Comparison of ENCODE assay signal across 11 cellular contexts in the genomic region with DNA sequence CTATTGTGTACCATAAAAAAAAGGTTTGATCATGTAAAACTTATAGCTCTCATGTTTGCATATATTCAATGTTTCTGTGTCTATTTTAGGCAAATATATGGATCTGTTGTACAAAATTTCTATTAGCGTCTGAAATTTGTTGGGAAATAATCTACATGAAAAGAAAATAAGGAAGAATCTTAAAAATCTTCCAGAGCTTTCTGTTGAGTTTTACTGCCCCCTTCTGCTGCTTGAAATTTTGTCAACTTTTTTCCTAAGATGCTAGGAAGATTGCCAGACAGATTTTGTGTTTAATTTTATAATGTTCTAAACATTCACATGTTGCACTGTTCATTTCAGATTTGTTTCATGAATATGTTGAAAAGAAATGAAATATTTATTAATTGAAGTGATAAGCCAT. TPM values are rescaled to one million over a fixed set of nuclear protein-coding genes. Genes with fewer than 3 reads are reported as not detected.
DNase-seq lines count a peak whose midpoint lies in the region; ATAC-seq, FAIRE-seq and TF ChIP-seq lines count a peak whose summit lies in the region.
"Had no signal": no experiment of that assay in that cellular context is flagged by ENCODE, and none has a peak within 500 bp of the region (broad histone marks: within the 10 kb centered on the region; RNA-seq: fewer than 3 reads in every experiment).

No MANE protein-coding gene starts in this region.

- H3K27me3 Mint-ChIP-seq in CD14-positive monocyte (ENCODE audit: low read depth in 3 of 3) (peaks cover 0 to 3% (median 0%) of the 10 kb centered on the region in 3 donors), mesothelial cell of epicardium (ENCODE audit: low read depth) (no peaks in the 10 kb centered on the region)
- H3K27me3 Mint-ChIP-seq in activated CD8-positive, alpha-beta T cell treated with anti-CD3 and anti-CD28 coated beads for 36 hours, result peaks cover 47% of the 10 kb centered on the region

- no peaks in the 10 kb centered on the region for H3K9me3 ChIP-seq in colonic mucosa
- H3K9me3 ChIP-seq: ovary, uterus had no signal

- intact Hi-C loops in CD14-positive monocyte (cut with micrococcal nuclease) (loop anchor here (10.0 kb wide), 1 partner anchor 68 kb away; no protein-coding TSS in a partner anchor), colonic mucosa (cut with DNase I) (loop anchor here (10.0 kb wide), 1 partner anchor 198 kb away; no protein-coding TSS in a partner anchor)
- intact Hi-C loops in activated CD8-positive, alpha-beta T cell treated with anti-CD3 and anti-CD28 coated beads for 36 hours (cut with micrococcal nuclease), result loop anchor here (5.0 kb wide), 1 partner anchor 200 kb away; no protein-coding TSS in a partner anchor

- DNase-seq in CD14-positive monocyte (ENCODE audit: low spot score), result no peak
- peak; percentile 48 for DNase-seq in M059J (ENCODE audit: low read depth)
- DNase-seq in colonic mucosa, result no peak
- DNase-seq in mesothelial cell of epicardium (ENCODE audit: low spot score in 2 of 2, unreplicated experiment in 2 of 2), result no peak
- DNase-seq in NCI-H1092 treated with DMSO at 0.1 percent for 48 hours (lab: John Stamatoyannopoulos, UW), result no peak
- no peak for DNase-seq in urothelium cell line (ENCODE audit: low spot score)
- DNase-seq in activated CD8-positive, alpha-beta T cell treated with anti-CD3 and anti-CD28 coated beads for 36 hours, result no peak
- no peak for DNase-seq in activated CD8-positive, alpha-beta memory T cell treated with anti-CD3 and anti-CD28 coated beads, Interleukin-2, amount 50 U/mL, for 48 hours
- DNase-seq: anterior cingulate cortex, ovary, uterus had no signal

- POLR2A ChIA-PET in activated CD8-positive, alpha-beta T cell treated with anti-CD3 and anti-CD28 coated beads for 36 hours (lab: Charles Lee), result no interaction called here

- H3K36me3 ChIP-seq in colonic mucosa, result no peaks in the 10 kb centered on the region
- H3K36me3 ChIP-seq: ovary, uterus had no signal

- H3K4me1 Mint-ChIP-seq in CD14-positive monocyte, result peaks cover 33% of the 10 kb centered on the region
- H3K4me1 Mint-ChIP-seq in mesothelial cell of epicardium, result peaks cover 23% of the 10 kb centered on the region
- H3K4me1 Mint-ChIP-seq in activated CD8-positive, alpha-beta T cell treated with anti-CD3 and anti-CD28 coated beads for 36 hours (ENCODE audit: low read depth), result peaks cover 15% of the 10 kb centered on the region

- no peaks in the 10 kb centered on the region for H3K4me1 ChIP-seq in colonic mucosa
- H3K4me1 ChIP-seq: uterus had no signal

- H3K36me3 Mint-ChIP-seq in CD14-positive monocyte (peaks cover 15 to 16% of the 10 kb centered on the region in 2 donors), mesothelial cell of epicardium (peaks cover 3% of the 10 kb centered on the region)
- H3K36me3 Mint-ChIP-seq in activated CD8-positive, alpha-beta T cell treated with anti-CD3 and anti-CD28 coated beads for 36 hours (ENCODE audit: low read depth), result no peaks in the 10 kb centered on the region

- ATAC-seq in activated CD8-positive, alpha-beta T cell treated with anti-CD3 and anti-CD28 coated beads for 36 hours, result no peak

- no peak for FAIRE-seq in urothelium cell line (lab: Jason Lieb, UNC)

- CTCF ChIA-PET in activated CD8-positive, alpha-beta T cell treated with anti-CD3 and anti-CD28 coated beads for 36 hours (lab: Charles Lee), result interaction anchor here (1.1 to 1.3 kb wide), 2 partner anchors 27 to 194 kb away, joined by 3 read pairs; no protein-coding TSS in a partner anchor

- no peak overlapping the region for H3K4me3 ChIP-seq in colonic mucosa
- H3K4me3 ChIP-seq: ovary, uterus had no signal

- no peak overlapping the region for H3K9ac ChIP-seq in colonic mucosa (ENCODE audit: low read depth in 2 of 2, low read length in 2 of 2)

- H3K27ac ChIP-seq in colonic mucosa, result no peak overlapping the region
- H3K27ac ChIP-seq: ovary, uterus had no signal

- TF ChIP-seq CTCF in CD14-positive monocyte (IDR thresholded peaks at IDR 0.05) (peak; percentile 58), colonic mucosa (IDR thresholded peaks at IDR 0.05) (peak; percentile 11), mesothelial cell of epicardium (IDR thresholded peaks at IDR 0.05; ENCODE audit: unreplicated experiment) (no peak)
- TF ChIP-seq CTCF in activated CD8-positive, alpha-beta T cell treated with anti-CD3 and anti-CD28 coated beads for 36 hours (IDR thresholded peaks at IDR 0.05), result no peak

- peak overlapping the region in 1 of 2 donors; percentile 43 for H3K4me3 Mint-ChIP-seq in CD14-positive monocyte
- peak overlapping the region; percentile 93 for H3K4me3 Mint-ChIP-seq in mesothelial cell of epicardium
- no peak overlapping the region for H3K4me3 Mint-ChIP-seq in activated CD8-positive, alpha-beta T cell treated with anti-CD3 and anti-CD28 coated beads for 36 hours

- H3K9me3 Mint-ChIP-seq in CD14-positive monocyte (peaks cover 0 to 2% (median 0%) of the 10 kb centered on the region in 7 donors), mesothelial cell of epicardium (peaks cover 24% of the 10 kb centered on the region)
- H3K9me3 Mint-ChIP-seq in activated CD8-positive, alpha-beta T cell treated with anti-CD3 and anti-CD28 coated beads for 36 hours, result no peaks in the 10 kb centered on the region

- H3K27me3 ChIP-seq in colonic mucosa, result no peaks in the 10 kb centered on the region
- H3K27me3 ChIP-seq: ovary, uterus had no signal

- no peak overlapping the region for H3K27ac Mint-ChIP-seq in CD14-positive monocyte
- no peak overlapping the region for H3K27ac Mint-ChIP-seq in mesothelial cell of epicardium
- H3K27ac Mint-ChIP-seq in activated CD8-positive, alpha-beta T cell treated with anti-CD3 and anti-CD28 coated beads for 36 hours, result no peak overlapping the region

RNA-seq across cellular contexts. Expression of a gene that starts 2.5 kb away (rescaled TPM):
- 100 to 1,000 TPM in 1 of 2 donors, 10 to 100 TPM in 1; 39.2 to 113 TPM for polyA plus RNA-seq in CD14-positive monocyte
- total RNA-seq in M059J (2014; rRNA removed; shearing (Covaris generic)), result 29.4 and 29.9 TPM in 2 replicates
- total RNA-seq in colonic mucosa, result 10 to 100 TPM in 1 of 2 donors, under 1 TPM in 1; 0.57 to 14.9 TPM
- total RNA-seq in mesothelial cell of epicardium, result 18.4 to 20.2 TPM (median 19.1 TPM) in 3 replicates
- under 1 TPM in 1 of 2 experiments, not detected in 1; 0.09 TPM for total RNA-seq in activated CD8-positive, alpha-beta T cell treated with anti-CD3 and anti-CD28 coated beads for 36 hours

Comparison
In these comparisons a context has a peak if more than half of its experiments do, and no peak if none do; other contexts are left out.
1. CTCF ChIP-seq: peak in CD14-positive monocyte (single experiment) and colonic mucosa (single experiment); none in mesothelial cell of epicardium (single experiment) and activated CD8-positive, alpha-beta T cell treated with anti-CD3 and anti-CD28 coated beads for 36 hours (single experiment).